ENCODE assay signal across 1 cellular context in the genomic region with DNA sequence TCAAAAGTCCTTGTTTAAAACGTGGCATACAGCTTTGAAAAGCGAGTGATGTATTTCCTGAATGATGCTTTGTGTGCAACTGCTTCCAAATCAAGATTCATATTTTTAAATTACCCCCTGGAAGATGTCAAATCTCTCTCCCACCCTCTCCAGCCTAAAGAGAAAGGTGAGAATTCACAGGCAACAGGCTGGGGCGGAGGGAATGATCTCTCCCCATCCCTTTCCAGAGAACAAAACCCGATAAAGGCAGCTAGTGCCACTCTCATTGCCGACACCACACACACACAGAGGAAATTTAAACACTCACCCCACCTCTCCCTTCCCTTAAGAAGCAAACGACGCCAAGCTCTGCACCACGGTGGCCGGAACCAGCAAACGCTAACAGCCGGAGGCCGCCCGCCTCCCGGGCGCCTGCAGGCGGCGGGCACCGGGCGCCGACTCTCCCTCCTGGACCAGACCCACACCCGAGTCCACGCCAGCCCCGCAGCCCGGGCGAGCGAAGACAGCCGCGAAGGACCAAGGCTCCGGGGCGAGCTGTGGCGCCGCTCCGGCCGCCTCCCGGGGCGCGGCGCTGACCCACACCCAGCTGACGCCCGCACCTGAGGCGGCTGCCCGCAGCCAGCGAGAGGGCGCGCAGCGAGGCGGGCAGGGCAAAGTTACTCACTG.
TF ChIP-seq lines count a peak whose summit lies in the region.

No MANE protein-coding gene starts in this region.

TF ChIP-seq in endothelial cell of umbilical vein, 7 proteins besides CTCF, POLR2A, EP300 and RAD21 (continued from another document):
- TF ChIP-seq, protein P1, sequence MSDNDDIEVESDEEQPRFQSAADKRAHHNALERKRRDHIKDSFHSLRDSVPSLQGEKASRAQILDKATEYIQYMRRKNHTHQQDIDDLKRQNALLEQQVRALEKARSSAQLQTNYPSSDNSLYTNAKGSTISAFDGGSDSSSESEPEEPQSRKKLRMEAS (IDR thresholded peaks at IDR 0.05; ENCODE audit: insufficient read depth, insufficient read length) = no peak
